ENCODE assay signal across 10 cellular contexts in the genomic region with DNA sequence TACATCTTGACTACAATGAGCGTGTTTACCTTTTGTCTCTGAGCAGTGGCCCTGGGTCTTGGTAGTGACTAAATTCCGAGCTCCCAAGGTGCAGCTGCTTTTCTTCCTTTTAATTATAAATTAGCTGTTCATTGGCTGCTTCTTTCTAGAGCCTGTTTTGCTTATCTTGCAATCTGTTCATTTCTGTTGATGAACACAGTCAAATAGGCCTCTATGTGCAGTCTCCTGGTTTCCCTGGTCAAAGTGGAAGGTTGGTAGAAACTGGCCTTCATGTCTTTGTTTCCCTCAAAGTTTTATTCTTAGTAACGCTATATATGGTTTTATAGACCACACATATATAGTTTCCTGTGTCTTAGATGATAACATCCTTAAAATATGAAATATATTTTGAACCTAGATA.
DNase-seq lines count a peak whose midpoint lies in the region; ATAC-seq and TF ChIP-seq lines count a peak whose summit lies in the region.
"Had no signal": no experiment of that assay in that cellular context is flagged by ENCODE, and none has a peak within 500 bp of the region (broad histone marks: within the 10 kb centered on the region; RNA-seq: fewer than 3 reads in every experiment).

No MANE protein-coding gene starts in this region.

- peak overlapping the region; percentile 61 for H3K27ac Mint-ChIP-seq in activated naive CD8-positive, alpha-beta T cell
- H3K27ac Mint-ChIP-seq in activated naive CD8-positive, alpha-beta T cell treated with anti-CD3 and anti-CD28 coated beads for 36 hours: no peak overlapping the region
- peak overlapping the region; percentile 87 to 99 for H3K27ac Mint-ChIP-seq in effector memory CD8-positive, alpha-beta T cell

- H3K4me3 Mint-ChIP-seq in activated naive CD8-positive, alpha-beta T cell: no peak overlapping the region
- no peak overlapping the region for H3K4me3 Mint-ChIP-seq in activated naive CD8-positive, alpha-beta T cell treated with anti-CD3 and anti-CD28 coated beads for 36 hours
- peak overlapping the region in 1 of 2 donors; percentile 66 for H3K4me3 Mint-ChIP-seq in effector memory CD8-positive, alpha-beta T cell

- H3K9me3 ChIP-seq in RWPE2 (ENCODE audit: severe bottlenecking): no peaks in the 10 kb centered on the region
- H3K9me3 ChIP-seq: ascending aorta had no signal

- no peak for TF ChIP-seq CTCF in RWPE2 (IDR thresholded peaks at IDR 0.05; ENCODE audit: poor library complexity, severe bottlenecking)

- H3K36me3 ChIP-seq in RWPE2 (ENCODE audit: low read depth): no peaks in the 10 kb centered on the region

- no peak overlapping the region for H3K4me3 ChIP-seq in RWPE2 (ENCODE audit: severe bottlenecking)
- H3K4me3 ChIP-seq: ascending aorta had no signal

- peak overlapping the region; percentile 39 for H3K27ac ChIP-seq in RWPE2 (ENCODE audit: poor library complexity, severe bottlenecking)
- H3K27ac ChIP-seq in temporal lobe (ENCODE audit: low read depth, low read length): peak overlapping the region; percentile 75
- H3K27ac ChIP-seq: ascending aorta had no signal

- H3K9me3 Mint-ChIP-seq in activated naive CD8-positive, alpha-beta T cell (ENCODE audit: low read depth): no peaks in the 10 kb centered on the region
- H3K9me3 Mint-ChIP-seq in activated naive CD8-positive, alpha-beta T cell treated with anti-CD3 and anti-CD28 coated beads for 36 hours: no peaks in the 10 kb centered on the region
- no peaks in the 10 kb centered on the region for H3K9me3 Mint-ChIP-seq in effector memory CD8-positive, alpha-beta T cell

- H3K36me3 Mint-ChIP-seq in activated naive CD8-positive, alpha-beta T cell: peaks cover 35% of the 10 kb centered on the region
- peaks cover 67% of the 10 kb centered on the region for H3K36me3 Mint-ChIP-seq in activated naive CD8-positive, alpha-beta T cell treated with anti-CD3 and anti-CD28 coated beads for 36 hours
- H3K36me3 Mint-ChIP-seq in effector memory CD8-positive, alpha-beta T cell (ENCODE audit: insufficient read depth): peaks cover 31% of the 10 kb centered on the region

- H3K4me1 Mint-ChIP-seq in activated naive CD8-positive, alpha-beta T cell (ENCODE audit: low read depth): peaks cover 58% of the 10 kb centered on the region
- peaks cover 52% of the 10 kb centered on the region for H3K4me1 Mint-ChIP-seq in activated naive CD8-positive, alpha-beta T cell treated with anti-CD3 and anti-CD28 coated beads for 36 hours
- peaks cover 10 to 43% of the 10 kb centered on the region in 2 donors for H3K4me1 Mint-ChIP-seq in effector memory CD8-positive, alpha-beta T cell (ENCODE audit: low read depth in 2 of 2)

- no peak for DNase-seq in activated naive CD8-positive, alpha-beta T cell treated with anti-CD3 and anti-CD28 coated beads for 36 hours
- DNase-seq in RWPE2 (ENCODE audit: low spot score) (no peak), H4 (ENCODE audit: low spot score) (no peak), NCI-H1694 (lab: John Stamatoyannopoulos, UW) (no peak), midbrain (lab: John Stamatoyannopoulos, UW) (no peak)
- no peak for DNase-seq in effector memory CD8-positive, alpha-beta T cell
- DNase-seq: right cardiac atrium had no signal

- no peaks in the 10 kb centered on the region for H3K27me3 ChIP-seq in RWPE2 (ENCODE audit: insufficient read depth, poor library complexity, severe bottlenecking)
- H3K27me3 ChIP-seq: ascending aorta had no signal

- peaks cover 12% of the 10 kb centered on the region for H3K4me1 ChIP-seq in RWPE2 (ENCODE audit: insufficient read depth, poor library complexity, severe bottlenecking)
- H3K4me1 ChIP-seq: ascending aorta had no signal

- ATAC-seq in RWPE2 (ENCODE audit: low read depth): no peak
- no peak for ATAC-seq in effector memory CD8-positive, alpha-beta T cell (replicated peaks)

- H3K27me3 Mint-ChIP-seq in activated naive CD8-positive, alpha-beta T cell: no peaks in the 10 kb centered on the region
- H3K27me3 Mint-ChIP-seq in activated naive CD8-positive, alpha-beta T cell treated with anti-CD3 and anti-CD28 coated beads for 36 hours: no peaks in the 10 kb centered on the region
- H3K27me3 Mint-ChIP-seq in effector memory CD8-positive, alpha-beta T cell: no peaks in the 10 kb centered on the region
